21 cellular contexts compared by ENCODE assay signal in the genomic region with DNA sequence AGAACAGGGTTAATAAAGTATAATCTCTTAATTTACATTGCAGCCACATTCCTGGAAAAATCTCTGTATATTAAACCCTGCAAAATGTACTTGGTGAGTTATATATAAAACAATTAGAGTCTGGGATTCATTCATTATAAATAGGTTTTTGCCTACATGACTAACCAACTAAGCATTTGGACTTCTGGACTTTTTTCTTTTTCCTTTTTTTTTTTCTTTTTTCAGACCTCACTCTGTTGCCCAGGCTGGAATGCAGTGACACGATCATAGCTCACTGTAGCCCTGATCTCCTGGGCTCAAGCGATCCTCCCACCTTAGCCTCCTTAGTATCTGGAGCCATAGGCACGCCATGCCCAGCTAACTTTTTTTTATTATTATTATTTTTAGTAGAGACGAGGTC. TPM values are rescaled to one million over a fixed set of nuclear protein-coding genes. Genes with fewer than 3 reads are reported as not detected.
A peak's percentile ranks its signal among the peaks of the same experiment; 100 is the strongest.
DNase-seq lines count a peak whose midpoint lies in the region; ATAC-seq, FAIRE-seq and TF ChIP-seq lines count a peak whose summit lies in the region.
"Had no signal": no experiment of that assay in that cellular context is flagged by ENCODE, and none has a peak within 500 bp of the region (broad histone marks: within the 10 kb centered on the region; RNA-seq: fewer than 3 reads in every experiment).

No MANE protein-coding gene starts in this region.

- peaks cover 18% of the 10 kb centered on the region; the same call in 1 of the 2 replicates for H4K20me1 ChIP-seq in SK-N-SH (ENCODE audit: insufficient read depth)

- TF ChIP-seq EP300 in SK-N-SH (IDR thresholded peaks at IDR 0.05; ENCODE audit: borderline replicate concordance in 1 of 2, low read depth in 1 of 2, low read length in 1 of 2), result no peak

- peaks cover 90% of the 10 kb centered on the region for H3K79me2 ChIP-seq in SK-N-SH (ENCODE audit: insufficient read depth)

- no peak for ATAC-seq in activated CD8-positive, alpha-beta memory T cell treated with anti-CD3 and anti-CD28 coated beads, Interleukin-2, amount 10 ng/mL, durations not matched to agents 7 days and 5 days
- ATAC-seq: activated T-helper 17 cell treated with anti-CD3 and anti-CD28 coated beads, Interleukin-2, amount 50 U/mL, for 72 hours; gastrocnemius medialis; lower lobe of right lung; Right ventricle myocardium inferior had no signal

- FAIRE-seq in small intestine (lab: Jason Lieb, UNC), result no peak
- FAIRE-seq: H1 had no signal

- no peak overlapping the region for H3K4me2 ChIP-seq in SK-N-SH
- H3K4me2 ChIP-seq: KMS-11, smooth muscle cell had no signal

- H3K4me1 ChIP-seq in SK-N-SH (ENCODE audit: control insufficient read depth in 1 of 2, insufficient read depth in 2 of 2, low read depth in 1 of 2, low read length in 1 of 2) (peaks cover under 1 to 7% of the 10 kb centered on the region in 2 experiments; a peak in 3 of 4 replicates), small intestine (ENCODE audit: control insufficient read depth in 2 of 2, insufficient read depth in 1 of 2, low read depth in 1 of 2, low read length in 1 of 2) (peaks cover 2 to 3% of the 10 kb centered on the region in 2 donors)

- no peaks in the 10 kb centered on the region for H3K9me3 Mint-ChIP-seq in activated CD8-positive, alpha-beta memory T cell treated with anti-CD3 and anti-CD28 coated beads, Interleukin-2, amount 10 ng/mL, durations not matched to agents 7 days and 5 days (ENCODE audit: low read depth)
- H3K9me3 Mint-ChIP-seq: activated B cell treated with CpG ODN at 0.5 μM for 24 hours; activated T-helper 17 cell treated with anti-CD3 and anti-CD28 coated beads, Interleukin-2, amount 50 U/mL, for 72 hours; T-helper 1 cell treated with Interleukin-12 subunit alpha and Interleukin-12 subunit beta and Interleukin-4 antibody, amounts not matched to agents 30 μg/mL and 1 μg/mL, for 36 hours had no signal

- H3K9me2 ChIP-seq in SK-N-SH, result no peaks in the 10 kb centered on the region

- DNase-seq in GM03348 (ENCODE audit: low spot score), result peak; percentile 40
- DNase-seq in SK-N-SH, result no peak
- DNase-seq in fibroblast of mammary gland (ENCODE audit: low read depth), result peak; percentile 46
- DNase-seq in small intestine, result peak; percentile 13
- DNase-seq in activated CD8-positive, alpha-beta memory T cell treated with anti-CD3 and anti-CD28 coated beads, Interleukin-2, amount 10 ng/mL, durations not matched to agents 7 days and 5 days, result no peak
- DNase-seq in NCI-H2081 treated with DMSO at 0.1 percent for 48 hours (lab: John Stamatoyannopoulos, UW), result no peak
- DNase-seq in NCI-H1436 treated with DMSO at 0.1 percent for 48 hours (lab: John Stamatoyannopoulos, UW), result no peak
- DNase-seq: activated B cell treated with CpG ODN at 0.5 μM for 24 hours; central memory CD4-positive, alpha-beta T cell; gastrocnemius medialis; lower lobe of right lung; NCI-H1417 treated with DMSO at 0.1 percent for 48 hours; NCI-H2227 treated with DMSO at 0.1 percent for 48 hours; NK-92 treated with Interleukin-12 subunit alpha and Interleukin-12 subunit beta, amount 100 ng/mL, for 24 hours; testis had no signal

- no peak overlapping the region for H3K4me3 Mint-ChIP-seq in activated CD8-positive, alpha-beta memory T cell treated with anti-CD3 and anti-CD28 coated beads, Interleukin-2, amount 10 ng/mL, durations not matched to agents 7 days and 5 days
- H3K4me3 Mint-ChIP-seq: activated B cell treated with CpG ODN at 0.5 μM for 24 hours; activated T-helper 17 cell treated with anti-CD3 and anti-CD28 coated beads, Interleukin-2, amount 50 U/mL, for 72 hours; T-helper 1 cell treated with Interleukin-12 subunit alpha and Interleukin-12 subunit beta and Interleukin-4 antibody, amounts not matched to agents 30 μg/mL and 1 μg/mL, for 36 hours had no signal

- no peak overlapping the region for H3K27ac Mint-ChIP-seq in activated CD8-positive, alpha-beta memory T cell treated with anti-CD3 and anti-CD28 coated beads, Interleukin-2, amount 10 ng/mL, durations not matched to agents 7 days and 5 days
- H3K27ac Mint-ChIP-seq: activated B cell treated with CpG ODN at 0.5 μM for 24 hours; T-helper 1 cell treated with Interleukin-12 subunit alpha and Interleukin-12 subunit beta and Interleukin-4 antibody, amounts not matched to agents 30 μg/mL and 1 μg/mL, for 36 hours had no signal

- TF ChIP-seq CTCF in SK-N-SH (IDR thresholded peaks at IDR 0.05) (no peak), fibroblast of mammary gland (conservative IDR thresholded peaks at IDR 0.05; ENCODE audit: control insufficient read depth, insufficient read depth, low read depth, low read length) (no peak)

- no peak for TF ChIP-seq RAD21 in SK-N-SH (IDR thresholded peaks at IDR 0.05; ENCODE audit: low read length)

- peaks cover 33% of the 10 kb centered on the region for H3K36me3 Mint-ChIP-seq in activated CD8-positive, alpha-beta memory T cell treated with anti-CD3 and anti-CD28 coated beads, Interleukin-2, amount 10 ng/mL, durations not matched to agents 7 days and 5 days

- no peak overlapping the region for H3K9ac ChIP-seq in SK-N-SH
- H3K9ac ChIP-seq: KMS-11 had no signal

- H3K27me3 ChIP-seq in SK-N-SH (ENCODE audit: insufficient read depth) (no peaks in the 10 kb centered on the region), small intestine (ENCODE audit: control insufficient read depth in 2 of 2, insufficient read depth in 2 of 2, low read length in 2 of 2) (no peaks in the 10 kb centered on the region)
- H3K27me3 ChIP-seq: gastrocnemius medialis, testis had no signal

- H3K9me3 ChIP-seq in SK-N-SH (no peaks in the 10 kb centered on the region), small intestine (ENCODE audit: control insufficient read depth, low read depth) (no peaks in the 10 kb centered on the region)
- H3K9me3 ChIP-seq: gastrocnemius medialis, lower lobe of right lung, testis had no signal

- H3K4me1 Mint-ChIP-seq in activated CD8-positive, alpha-beta memory T cell treated with anti-CD3 and anti-CD28 coated beads, Interleukin-2, amount 10 ng/mL, durations not matched to agents 7 days and 5 days, result peaks cover 30% of the 10 kb centered on the region

- H3K27ac ChIP-seq in SK-N-SH (ENCODE audit: low read depth in 2 of 2, low read length in 1 of 2), result peak overlapping the region in 1 of 2 experiments; percentile 90; a peak in 2 of 4 replicates
- peak overlapping the region in 1 of 2 donors; percentile 20 for H3K27ac ChIP-seq in small intestine (ENCODE audit: low read depth in 1 of 2, low read length in 1 of 2)
- H3K27ac ChIP-seq: gastrocnemius medialis, KMS-11, lower lobe of right lung, testis had no signal

- CTCF ChIA-PET in SK-N-SH (lab: Yijun Ruan, JAX), result no interaction called here
- CTCF ChIA-PET in activated CD8-positive, alpha-beta memory T cell treated with anti-CD3 and anti-CD28 coated beads, Interleukin-2, amount 10 ng/mL, durations not matched to agents 7 days and 5 days (lab: Charles Lee), result no interaction called here

- POLR2A ChIA-PET in SK-N-SH (lab: Yijun Ruan, JAX), result no interaction called here

- H3K36me3 ChIP-seq in SK-N-SH (replicated peaks in 1 of 2; ENCODE audit: control insufficient read depth in 1 of 2, insufficient read depth in 2 of 2, low read length in 1 of 2), result peaks cover 17 to 29% of the 10 kb centered on the region in 2 experiments
- no peaks in the 10 kb centered on the region for H3K36me3 ChIP-seq in small intestine (ENCODE audit: control insufficient read depth in 2 of 2, insufficient read depth in 2 of 2, low read length in 2 of 2)
- H3K36me3 ChIP-seq: lower lobe of right lung had no signal

- WGBS in SK-N-SH (ENCODE audit: low lambda C conversion rate), result 58% methylated on average over 4 of the region's 4 CpGs
- 78 to 87% (median 85%) methylated on average over 4 of the region's 4 CpGs for WGBS in small intestine, 3 donors

- peaks cover 27% of the 10 kb centered on the region for H3F3A ChIP-seq in SK-N-SH (replicated peaks; ENCODE audit: insufficient read depth)

- no peaks in the 10 kb centered on the region for H3K27me3 Mint-ChIP-seq in activated CD8-positive, alpha-beta memory T cell treated with anti-CD3 and anti-CD28 coated beads, Interleukin-2, amount 10 ng/mL, durations not matched to agents 7 days and 5 days
- H3K27me3 Mint-ChIP-seq: activated B cell treated with CpG ODN at 0.5 μM for 24 hours; activated T-helper 17 cell treated with anti-CD3 and anti-CD28 coated beads, Interleukin-2, amount 50 U/mL, for 72 hours had no signal

- H3K4me3 ChIP-seq in SK-N-SH (ENCODE audit: low read depth in 2 of 2, low read length in 1 of 2), result no peak overlapping the region; a peak in 1 of 4 replicates
- no peak overlapping the region for H3K4me3 ChIP-seq in fibroblast of mammary gland (ENCODE audit: control insufficient read depth, low read depth, low read length)
- no peak overlapping the region for H3K4me3 ChIP-seq in small intestine (ENCODE audit: low read depth in 1 of 2, low read length in 2 of 2)
- H3K4me3 ChIP-seq: gastrocnemius medialis, lower lobe of right lung, smooth muscle cell, testis had no signal

- no peak overlapping the region for H2AFZ ChIP-seq in SK-N-SH (ENCODE audit: low read depth)

TF ChIP-seq in SK-N-SH, 30 proteins besides CTCF, POLR2A, EP300 and RAD21 (continues in another document):
- TF ChIP-seq RXRA (IDR thresholded peaks at IDR 0.05; ENCODE audit: borderline replicate concordance, low read depth), result no peak
- no peak for TF ChIP-seq CHD2 (IDR thresholded peaks at IDR 0.05; ENCODE audit: low read length, partially characterized antibody)
- no peak for TF ChIP-seq SMC3 (IDR thresholded peaks at IDR 0.05; ENCODE audit: low read depth, low read length)
- TF ChIP-seq ELF1 (IDR thresholded peaks at IDR 0.05), result no peak
- TF ChIP-seq, protein P1, sequence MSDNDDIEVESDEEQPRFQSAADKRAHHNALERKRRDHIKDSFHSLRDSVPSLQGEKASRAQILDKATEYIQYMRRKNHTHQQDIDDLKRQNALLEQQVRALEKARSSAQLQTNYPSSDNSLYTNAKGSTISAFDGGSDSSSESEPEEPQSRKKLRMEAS (IDR thresholded peaks at IDR 0.05; ENCODE audit: low read depth), result no peak
- TF ChIP-seq TAF1 (IDR thresholded peaks at IDR 0.05; ENCODE audit: borderline replicate concordance, low read depth, low read length), result no peak
- TF ChIP-seq, protein P2, sequence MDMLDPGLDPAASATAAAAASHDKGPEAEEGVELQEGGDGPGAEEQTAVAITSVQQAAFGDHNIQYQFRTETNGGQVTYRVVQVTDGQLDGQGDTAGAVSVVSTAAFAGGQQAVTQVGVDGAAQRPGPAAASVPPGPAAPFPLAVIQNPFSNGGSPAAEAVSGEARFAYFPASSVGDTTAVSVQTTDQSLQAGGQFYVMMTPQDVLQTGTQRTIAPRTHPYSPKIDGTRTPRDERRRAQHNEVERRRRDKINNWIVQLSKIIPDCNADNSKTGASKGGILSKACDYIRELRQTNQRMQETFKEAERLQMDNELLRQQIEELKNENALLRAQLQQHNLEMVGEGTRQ (IDR thresholded peaks at IDR 0.05; ENCODE audit: borderline replicate concordance, low read depth, low read length), result no peak

RNA-seq across cellular contexts. Expression of a gene that starts 4.5 kb away (rescaled TPM):
- 10.8 and 17.3 TPM in 2 replicates for polyA plus RNA-seq in SK-N-SH (2012; rRNA removed)
- 14.6 TPM in 2 replicates for polyA plus RNA-seq in SK-N-SH (2012; cell fraction: cytosol; rRNA removed)
- polyA plus RNA-seq in SK-N-SH (2012; cell fraction: nucleus; rRNA removed), result 14.4 and 32.7 TPM in 2 replicates
- polyA plus RNA-seq in small intestine, result 10 to 100 TPM; 10.1 to 16.5 (median 11.9) TPM
- total RNA-seq in activated CD8-positive, alpha-beta memory T cell treated with anti-CD3 and anti-CD28 coated beads, Interleukin-2, amount 10 ng/mL, durations not matched to agents 7 days and 5 days, result 10 to 100 TPM; 39.3 to 40.1 TPM

Comparison
In these comparisons a context has a peak if more than half of its experiments do, and no peak if none do; other contexts are left out.
1. DNase-seq: peak in GM03348 (single experiment), fibroblast of mammary gland (single experiment) and small intestine (single experiment); none in SK-N-SH (single experiment), activated CD8-positive, alpha-beta memory T cell treated with anti-CD3 and anti-CD28 coated beads, Interleukin-2, amount 10 ng/mL, durations not matched to agents 7 days and 5 days (single experiment), NCI-H2081 treated with DMSO at 0.1 percent for 48 hours (single experiment) and NCI-H1436 treated with DMSO at 0.1 percent for 48 hours (single experiment).